Comparison of ENCODE assay signal across 26 cellular contexts in the genomic region with DNA sequence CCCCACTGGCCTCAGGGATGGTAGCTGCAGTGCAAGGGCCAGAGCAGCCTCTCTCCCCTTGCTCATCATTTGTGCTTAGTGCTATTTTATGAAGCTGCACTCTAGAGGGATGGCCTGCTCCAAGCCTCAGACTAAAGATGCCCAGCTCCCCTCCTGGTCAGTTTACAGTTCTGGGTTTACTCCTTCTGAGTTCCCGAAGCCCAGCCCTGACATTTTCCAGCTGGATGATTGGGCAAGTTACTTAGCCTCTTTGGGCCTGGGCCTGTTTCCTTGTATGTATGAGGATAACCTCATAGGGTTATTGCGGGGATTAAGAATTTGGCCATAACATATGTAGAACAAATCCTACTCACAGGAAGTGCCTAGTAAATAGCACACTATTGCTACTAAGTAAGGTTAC. TPM values are rescaled to one million over a fixed set of nuclear protein-coding genes. Genes with fewer than 3 reads are reported as not detected.
DNase-seq lines count a peak whose midpoint lies in the region; ATAC-seq and TF ChIP-seq lines count a peak whose summit lies in the region.
"Had no signal": no experiment of that assay in that cellular context is flagged by ENCODE, and none has a peak within 500 bp of the region (broad histone marks: within the 10 kb centered on the region; RNA-seq: fewer than 3 reads in every experiment).

No MANE protein-coding gene starts in this region.

- no peak overlapping the region; the same call in 1 of the 2 replicates for H3K4me2 ChIP-seq in IMR-90 (ENCODE audit: low read depth, low read length)
- H3K4me2 ChIP-seq in fibroblast of lung (ENCODE audit: extremely low read depth, insufficient read depth, low read length) = no peak overlapping the region
- no peak overlapping the region for H3K4me2 ChIP-seq in hepatocyte
- no peak overlapping the region for H3K4me2 ChIP-seq in smooth muscle cell

- peak overlapping the region; percentile 24; the same call in 1 of the 2 replicates for H2BK120ac ChIP-seq in IMR-90 (ENCODE audit: low read depth, low read length)

- H3K4me3 ChIP-seq in IMR-90 (ENCODE audit: insufficient read depth, low read depth, low read length) (no peak overlapping the region), fibroblast of lung (replicated peaks in 1 of 4; ENCODE audit: control extremely low read depth in 1 of 4, insufficient read depth in 1 of 4, low read depth in 3 of 4, low read length in 4 of 4) (no peak overlapping the region), hepatocyte (no peak overlapping the region), smooth muscle cell (no peak overlapping the region)
- H3K4me3 ChIP-seq: K562, SK-N-MC, skin epidermis had no signal

- no peak overlapping the region; the same call in 1 of the 2 replicates for H3K9ac ChIP-seq in IMR-90 (ENCODE audit: low read depth, low read length)
- H3K9ac ChIP-seq in fibroblast of lung (ENCODE audit: insufficient read depth, low read length) = no peak overlapping the region
- H3K9ac ChIP-seq in smooth muscle cell (ENCODE audit: low read depth) = no peak overlapping the region

- ATAC-seq in IMR-90 (ENCODE audit: low read depth) = peak; percentile 86
- ATAC-seq in GM18870 (IDR thresholded peaks at IDR 0.05; ENCODE audit: unreplicated experiment) = no peak
- ATAC-seq: activated CD8-positive, alpha-beta T cell treated with anti-CD3 and anti-CD28 coated beads for 36 hours; K562; natural killer cell treated with Interleukin-12 subunit alpha and Interleukin-12 subunit beta and Interleukin-15 and Interleukin-18, amount 100 ng/mL, for 72 hours had no signal

- H3K9me1 ChIP-seq in IMR-90 (ENCODE audit: insufficient read depth, low read length) = peaks cover 10% of the 10 kb centered on the region

- no peak overlapping the region for H4K91ac ChIP-seq in IMR-90 (ENCODE audit: insufficient read depth, low read depth, low read length)

- H3K9me3 ChIP-seq in IMR-90 (ENCODE audit: control insufficient read depth, insufficient read depth, low read length) (no peaks in the 10 kb centered on the region), fibroblast of lung (ENCODE audit: control insufficient read depth, insufficient read depth, low read depth, low read length) (no peaks in the 10 kb centered on the region), hepatocyte (ENCODE audit: low read depth) (no peaks in the 10 kb centered on the region), smooth muscle cell (replicated peaks; ENCODE audit: low read depth) (no peaks in the 10 kb centered on the region)

- H3K4me1 ChIP-seq in IMR-90 (ENCODE audit: control insufficient read depth, insufficient read depth, low read length) (peaks cover 9% of the 10 kb centered on the region; the same call in 1 of the 2 replicates), fibroblast of lung (ENCODE audit: control insufficient read depth, extremely low read depth, insufficient read depth, low read length) (no peaks in the 10 kb centered on the region), hepatocyte (ENCODE audit: insufficient read depth) (no peaks in the 10 kb centered on the region), smooth muscle cell (ENCODE audit: low read depth) (peaks cover 12% of the 10 kb centered on the region)

- H3K27ac Mint-ChIP-seq in T-helper 2 cell treated with Interferon-gamma antibody and Interleukin-4, amounts not matched to agents 5 μg/mL and 100 μg/mL, for 36 hours = no peak overlapping the region
- H3K27ac Mint-ChIP-seq: activated B cell treated with CpG ODN at 0.5 μM for 24 hours; activated CD8-positive, alpha-beta T cell treated with anti-CD3 and anti-CD28 coated beads for 36 hours; activated T-cell treated with anti-CD3 and anti-CD28 coated beads, Interleukin-2, amount 50 U/mL, for 24 hours; dendritic cell treated with granulocyte-macrophage colony-stimulating factor and Interleukin-4, amounts not matched to agents 40 ng/mL and 50 ng/mL, for 4 days; natural killer cell treated with Interleukin-12 subunit alpha and Interleukin-12 subunit beta and Interleukin-15 and Interleukin-18, amount 100 ng/mL, for 72 hours had no signal

- H3K56ac ChIP-seq in IMR-90 (ENCODE audit: extremely low read depth, insufficient read depth, low read length) = no peak overlapping the region

- peaks cover 3% of the 10 kb centered on the region for H3K36me3 Mint-ChIP-seq in T-helper 2 cell treated with Interferon-gamma antibody and Interleukin-4, amounts not matched to agents 5 μg/mL and 100 μg/mL, for 36 hours (ENCODE audit: low read depth)
- H3K36me3 Mint-ChIP-seq: natural killer cell treated with Interleukin-12 subunit alpha and Interleukin-12 subunit beta and Interleukin-15 and Interleukin-18, amount 100 ng/mL, for 72 hours had no signal

- no peaks in the 10 kb centered on the region for H3K79me2 ChIP-seq in fibroblast of lung (ENCODE audit: control insufficient read depth, insufficient read depth, low read length)
- no peaks in the 10 kb centered on the region for H3K79me2 ChIP-seq in hepatocyte
- H3K79me2 ChIP-seq in smooth muscle cell (ENCODE audit: low read depth) = no peaks in the 10 kb centered on the region

- peak overlapping the region; percentile 2; the same call in 1 of the 2 replicates for H3K4ac ChIP-seq in IMR-90 (ENCODE audit: low read depth, low read length)

- H2AK9ac ChIP-seq in IMR-90 (replicated peaks; ENCODE audit: low read depth, low read length, poor library complexity) = no peak overlapping the region

- no peak overlapping the region for H4K8ac ChIP-seq in IMR-90 (ENCODE audit: low read depth in 2 of 2, low read length in 2 of 2)

- no peak overlapping the region for H3K23ac ChIP-seq in IMR-90 (ENCODE audit: low read depth, low read length)

- no peaks in the 10 kb centered on the region for H3K9me2 ChIP-seq in hepatocyte (replicated peaks; ENCODE audit: insufficient read depth)

- intact Hi-C loops in IMR-90 (cut with micrococcal nuclease) (loop anchor here (5.0 kb wide), 1 partner anchor 226 kb away; no protein-coding TSS in a partner anchor), posterior cingulate gyrus (cut with DNase I) (no loop called here)

- no peak overlapping the region for H2AFZ ChIP-seq in IMR-90 (replicated peaks; ENCODE audit: low read length, poor library complexity)
- no peak overlapping the region for H2AFZ ChIP-seq in fibroblast of lung (ENCODE audit: low read length)
- H2AFZ ChIP-seq in hepatocyte = no peak overlapping the region
- H2AFZ ChIP-seq in smooth muscle cell (ENCODE audit: low read depth) = no peak overlapping the region

- no peaks in the 10 kb centered on the region for H3K27me3 Mint-ChIP-seq in T-helper 2 cell treated with Interferon-gamma antibody and Interleukin-4, amounts not matched to agents 5 μg/mL and 100 μg/mL, for 36 hours (ENCODE audit: low read depth)
- H3K27me3 Mint-ChIP-seq: activated B cell treated with CpG ODN at 0.5 μM for 24 hours; activated CD8-positive, alpha-beta T cell treated with anti-CD3 and anti-CD28 coated beads for 36 hours; activated T-cell treated with anti-CD3 and anti-CD28 coated beads, Interleukin-2, amount 50 U/mL, for 24 hours; dendritic cell treated with granulocyte-macrophage colony-stimulating factor and Interleukin-4, amounts not matched to agents 40 ng/mL and 50 ng/mL, for 4 days; natural killer cell treated with Interleukin-12 subunit alpha and Interleukin-12 subunit beta and Interleukin-15 and Interleukin-18, amount 100 ng/mL, for 72 hours had no signal

- H3K36me3 ChIP-seq in IMR-90 (ENCODE audit: control insufficient read depth, insufficient read depth, low read length) (peaks cover 4% of the 10 kb centered on the region), fibroblast of lung (ENCODE audit: control insufficient read depth, insufficient read depth, low read length) (no peaks in the 10 kb centered on the region), hepatocyte (replicated peaks; ENCODE audit: insufficient read depth, low read depth) (no peaks in the 10 kb centered on the region), smooth muscle cell (ENCODE audit: low read depth) (no peaks in the 10 kb centered on the region)
- H3K36me3 ChIP-seq: brain microvascular endothelial cell had no signal

- H3K79me1 ChIP-seq in IMR-90 (ENCODE audit: low read depth in 1 of 2, low read length in 2 of 2) = no peaks in the 10 kb centered on the region

- peaks cover 2% of the 10 kb centered on the region for H3K4me1 Mint-ChIP-seq in T-helper 2 cell treated with Interferon-gamma antibody and Interleukin-4, amounts not matched to agents 5 μg/mL and 100 μg/mL, for 36 hours (ENCODE audit: low read depth)
- H3K4me1 Mint-ChIP-seq: activated B cell treated with CpG ODN at 0.5 μM for 24 hours had no signal

- TF ChIP-seq CTCF in IMR-90 (conservative IDR thresholded peaks at IDR 0.05; ENCODE audit: low read depth, low read length) = no peak
- peak; percentile 3 to 21 for TF ChIP-seq CTCF in fibroblast of lung (conservative IDR thresholded peaks at IDR 0.05 in 1 of 2, IDR thresholded peaks at IDR 0.05 in 1 of 2; ENCODE audit: low read depth in 1 of 2, low read length in 2 of 2)
- no peak for TF ChIP-seq CTCF in hepatocyte (IDR thresholded peaks at IDR 0.05; ENCODE audit: poor library complexity)
- no peak for TF ChIP-seq CTCF in smooth muscle cell (IDR thresholded peaks at IDR 0.05; ENCODE audit: borderline replicate concordance, insufficient read depth, poor library complexity, severe bottlenecking)

- H4K5ac ChIP-seq in IMR-90 (ENCODE audit: low read depth, low read length) = no peak overlapping the region; the same call in 1 of the 2 replicates

- 0 out of 2 replicates have a peak overlapping the region, but pooled peaks have one; percentile 13 for H2AK5ac ChIP-seq in IMR-90 (ENCODE audit: low read depth, low read length)

- H3K18ac ChIP-seq in IMR-90 (ENCODE audit: low read depth, low read length) = peak overlapping the region; percentile 7; the same call in 1 of the 2 replicates

- H2BK15ac ChIP-seq in IMR-90 (ENCODE audit: low read depth, low read length) = 0 out of 3 replicates have a peak overlapping the region, but pooled peaks have one; percentile 7

- no peaks in the 10 kb centered on the region for H3F3A ChIP-seq in smooth muscle cell (ENCODE audit: low read depth)

- H2BK20ac ChIP-seq in IMR-90 (ENCODE audit: low read depth, low read length) = no peak overlapping the region

- no peak for TF ChIP-seq RAD21 in IMR-90 (IDR thresholded peaks at IDR 0.05; ENCODE audit: low read length)

- POLR2A ChIA-PET in IMR-90 (lab: Charles Lee; ENCODE audit: unreplicated experiment) = no interaction called here

- no peak for TF ChIP-seq POLR2A in IMR-90 (IDR thresholded peaks at IDR 0.05; ENCODE audit: low read depth, low read length)

- no peak overlapping the region for H2BK5ac ChIP-seq in IMR-90 (ENCODE audit: low read depth, low read length, poor library complexity, severe bottlenecking)

- H3K27ac ChIP-seq in IMR-90 (ENCODE audit: insufficient read depth, low read length) (peak overlapping the region; percentile 74; the same call in 1 of the 2 replicates), fibroblast of lung (ENCODE audit: insufficient read depth, low read length) (no peak overlapping the region), hepatocyte (no peak overlapping the region), smooth muscle cell (ENCODE audit: low read depth) (peak overlapping the region; percentile 9)
- H3K27ac ChIP-seq: brain microvascular endothelial cell, HL-60, SK-N-MC had no signal

- no peaks in the 10 kb centered on the region for H4K20me1 ChIP-seq in IMR-90 (ENCODE audit: insufficient read depth, low read length)
- H4K20me1 ChIP-seq in fibroblast of lung (ENCODE audit: control insufficient read depth, extremely low read depth, insufficient read depth, low read length) = no peaks in the 10 kb centered on the region
- H4K20me1 ChIP-seq in hepatocyte (ENCODE audit: insufficient read depth, poor library complexity, severe bottlenecking) = no peaks in the 10 kb centered on the region
- no peaks in the 10 kb centered on the region for H4K20me1 ChIP-seq in smooth muscle cell (ENCODE audit: low read depth)

- dilution Hi-C loops in IMR-90 (cut with HindIII; ENCODE audit: low sequenced_read_pairs, unreplicated experiment) = no loop called here

- in situ Hi-C loops in IMR-90 (cut with MboI; ENCODE audit: low sequenced_read_pairs) = no loop called here

- no TSS peak for BruUV-seq in IMR-90 (replicated peaks; lab: Mats Ljungman, UMichigan)

- no CpG with 5 or more reads among the region's 2 CpGs for WGBS in IMR-90 (ENCODE audit: extremely low coverage in 2 of 2, insufficient read length in 1 of 2), 2 experiments
- 59% methylated on average over 2 of the region's 2 CpGs for WGBS in hepatocyte (ENCODE audit: low lambda C conversion rate, missing lambda C conversion rate)
- WGBS in smooth muscle cell (ENCODE audit: low lambda C conversion rate) = 30% methylated on average over 2 of the region's 2 CpGs

- DNase-seq in IMR-90 (peak; percentile 64), fibroblast of lung (ENCODE audit: low read depth in 2 of 2) (peak in 1 of 2 donors; percentile 90), hepatocyte (ENCODE audit: low spot score) (peak; percentile 57), smooth muscle cell (lab: John Stamatoyannopoulos, UW; ENCODE audit: unreplicated experiment) (no peak), posterior cingulate gyrus (no peak), NCI-H1417 (lab: John Stamatoyannopoulos, UW) (no peak)
- no peak for DNase-seq in T-helper 2 cell treated with Interferon-gamma antibody and Interleukin-4, amounts not matched to agents 5 μg/mL and 100 μg/mL, for 36 hours (ENCODE audit: low spot score)
- DNase-seq: activated B cell treated with CpG ODN at 0.5 μM for 24 hours; activated CD8-positive, alpha-beta T cell treated with anti-CD3 and anti-CD28 coated beads for 36 hours; activated naive CD4-positive, alpha-beta T cell treated with anti-CD3 and anti-CD28 coated beads, Interleukin-2, amount 50 U/mL, for 16 hours; activated T-cell treated with anti-CD3 and anti-CD28 coated beads, Interleukin-2, amount 50 U/mL, for 24 hours; brain microvascular endothelial cell; DMS79 treated with DMSO at 0.1 percent for 48 hours; head of caudate nucleus; NCI-H187; NCI-H345; stimulated activated CD4-positive, alpha-beta T cell treated with anti-CD3 and anti-CD28 coated beads, Interleukin-2, amount 100 ng/mL, for 48 hours had no signal

- CTCF ChIA-PET in IMR-90 (lab: Yijun Ruan, JAX) = interaction anchor here (0.6 to 1.1 kb wide), 3 partner anchors 13 to 167 kb away, joined by 3 to 4 read pairs (median 4); no protein-coding TSS in a partner anchor

- H3K4me3 Mint-ChIP-seq in T-helper 2 cell treated with Interferon-gamma antibody and Interleukin-4, amounts not matched to agents 5 μg/mL and 100 μg/mL, for 36 hours = no peak overlapping the region
- H3K4me3 Mint-ChIP-seq: activated B cell treated with CpG ODN at 0.5 μM for 24 hours; activated CD8-positive, alpha-beta T cell treated with anti-CD3 and anti-CD28 coated beads for 36 hours; activated T-cell treated with anti-CD3 and anti-CD28 coated beads, Interleukin-2, amount 50 U/mL, for 24 hours; dendritic cell treated with granulocyte-macrophage colony-stimulating factor and Interleukin-4, amounts not matched to agents 40 ng/mL and 50 ng/mL, for 4 days; natural killer cell treated with Interleukin-12 subunit alpha and Interleukin-12 subunit beta and Interleukin-15 and Interleukin-18, amount 100 ng/mL, for 72 hours had no signal

- no peaks in the 10 kb centered on the region for H3K9me3 Mint-ChIP-seq in T-helper 2 cell treated with Interferon-gamma antibody and Interleukin-4, amounts not matched to agents 5 μg/mL and 100 μg/mL, for 36 hours
- H3K9me3 Mint-ChIP-seq: activated B cell treated with CpG ODN at 0.5 μM for 24 hours; activated CD8-positive, alpha-beta T cell treated with anti-CD3 and anti-CD28 coated beads for 36 hours; activated T-cell treated with anti-CD3 and anti-CD28 coated beads, Interleukin-2, amount 50 U/mL, for 24 hours; dendritic cell treated with granulocyte-macrophage colony-stimulating factor and Interleukin-4, amounts not matched to agents 40 ng/mL and 50 ng/mL, for 4 days; natural killer cell treated with Interleukin-12 subunit alpha and Interleukin-12 subunit beta and Interleukin-15 and Interleukin-18, amount 100 ng/mL, for 72 hours had no signal

- H3K27me3 ChIP-seq in IMR-90 (ENCODE audit: control insufficient read depth, insufficient read depth, low read length) = no peaks in the 10 kb centered on the region
- no peaks in the 10 kb centered on the region for H3K27me3 ChIP-seq in fibroblast of lung (ENCODE audit: control insufficient read depth, insufficient read depth, low read length)
- H3K27me3 ChIP-seq in hepatocyte = no peaks in the 10 kb centered on the region
- H3K27me3 ChIP-seq in smooth muscle cell (ENCODE audit: low read depth) = no peaks in the 10 kb centered on the region
- H3K27me3 ChIP-seq: brain microvascular endothelial cell had no signal

- peak overlapping the region; percentile 48; the same call in 1 of the 2 replicates for H3K14ac ChIP-seq in IMR-90 (replicated peaks; ENCODE audit: low read depth, low read length)

RNA-seq across cellular contexts. Expression of gene EMILIN3, which starts 31.8 kb away (rescaled TPM):
- total RNA-seq in IMR-90 (2012; rRNA removed) = under 0.01 TPM in 2 replicates
- 0.07 and 0.16 TPM in 2 replicates for polyA plus RNA-seq in IMR-90 (2012; rRNA removed)
- polyA plus RNA-seq in IMR-90 (2012; cell fraction: cytosol; rRNA removed) = 0.04 and 0.15 TPM in 2 replicates
- polyA plus RNA-seq in IMR-90 (2012; cell fraction: nucleus; rRNA removed; ENCODE audit: low replicate concordance) = 0.02 and 0.10 TPM in 2 replicates
- 0.17 TPM in 1 of 2 replicates, not detected in the other for total RNA-seq in fibroblast of lung
- 0.05 and 0.06 TPM in 2 replicates for polyA plus RNA-seq in fibroblast of lung
- 0.06 and 0.10 TPM in 2 replicates for polyA plus RNA-seq in fibroblast of lung (2012)
- polyA minus RNA-seq in fibroblast of lung (ENCODE audit: low replicate concordance) = not detected in 2 replicates
- 8.0 and 9.5 TPM in 2 replicates for total RNA-seq in hepatocyte
- polyA plus RNA-seq in hepatocyte = 2.8 and 3.0 TPM in 2 replicates
- 0.27 and 0.36 TPM in 2 replicates for total RNA-seq in smooth muscle cell
- 0.18 and 0.65 TPM in 2 replicates for polyA plus RNA-seq in smooth muscle cell
- total RNA-seq: activated B cell treated with CpG ODN at 0.5 μM for 24 hours; activated CD8-positive, alpha-beta T cell treated with anti-CD3 and anti-CD28 coated beads for 36 hours; K562; mesenteric fat pad; natural killer cell treated with Interleukin-12 subunit alpha and Interleukin-12 subunit beta and Interleukin-15 and Interleukin-18, amount 100 ng/mL, for 72 hours; T-helper 2 cell treated with Interferon-gamma antibody and Interleukin-4, amounts not matched to agents 100 ng/mL and 5 ng/mL, for 36 hours had no signal

RNA-seq across cellular contexts. Expression of gene LPIN3, which starts 57.8 kb away (rescaled TPM):
- total RNA-seq in IMR-90 (2012; rRNA removed) (1.7 and 2.3 TPM in 2 replicates), fibroblast of lung (3.1 and 5.1 TPM in 2 replicates), hepatocyte (14.9 and 22.4 TPM in 2 replicates), smooth muscle cell (7.3 and 12.5 TPM in 2 replicates)
- polyA plus RNA-seq in IMR-90 (2012; rRNA removed) (6.1 and 8.3 TPM in 2 replicates), fibroblast of lung (3.0 and 4.7 TPM in 2 replicates), hepatocyte (18.1 and 23.4 TPM in 2 replicates), smooth muscle cell (6.9 and 14.0 TPM in 2 replicates)
- polyA plus RNA-seq in IMR-90 (2012; cell fraction: cytosol; rRNA removed) = 1.7 and 3.0 TPM in 2 replicates
- 52.7 and 87.4 TPM in 2 replicates for polyA plus RNA-seq in IMR-90 (2012; cell fraction: nucleus; rRNA removed; ENCODE audit: low replicate concordance)
- polyA plus RNA-seq in fibroblast of lung (2012) = 4.4 and 6.7 TPM in 2 replicates
- polyA minus RNA-seq in fibroblast of lung (ENCODE audit: low replicate concordance) = 8.4 and 14.7 TPM in 2 replicates

Comparison
In these comparisons a context has a peak if more than half of its experiments do, and no peak if none do; other contexts are left out.
1. DNase-seq: peak in IMR-90 (single experiment) and hepatocyte (single experiment); none in smooth muscle cell (single experiment), posterior cingulate gyrus (0 of 10), NCI-H1417 (0 of 3) and T-helper 2 cell treated with Interferon-gamma antibody and Interleukin-4, amounts not matched to agents 5 μg/mL and 100 μg/mL, for 36 hours (single experiment).
2. H3K27ac ChIP-seq: peak in IMR-90 (single experiment) and smooth muscle cell (single experiment); none in fibroblast of lung (single experiment) and hepatocyte (single experiment).
3. CTCF ChIP-seq: peak in fibroblast of lung (2 of 2); none in IMR-90 (single experiment), hepatocyte (single experiment) and smooth muscle cell (single experiment).